Comparison of ENCODE assay signal across 6 cellular contexts in the genomic region with DNA sequence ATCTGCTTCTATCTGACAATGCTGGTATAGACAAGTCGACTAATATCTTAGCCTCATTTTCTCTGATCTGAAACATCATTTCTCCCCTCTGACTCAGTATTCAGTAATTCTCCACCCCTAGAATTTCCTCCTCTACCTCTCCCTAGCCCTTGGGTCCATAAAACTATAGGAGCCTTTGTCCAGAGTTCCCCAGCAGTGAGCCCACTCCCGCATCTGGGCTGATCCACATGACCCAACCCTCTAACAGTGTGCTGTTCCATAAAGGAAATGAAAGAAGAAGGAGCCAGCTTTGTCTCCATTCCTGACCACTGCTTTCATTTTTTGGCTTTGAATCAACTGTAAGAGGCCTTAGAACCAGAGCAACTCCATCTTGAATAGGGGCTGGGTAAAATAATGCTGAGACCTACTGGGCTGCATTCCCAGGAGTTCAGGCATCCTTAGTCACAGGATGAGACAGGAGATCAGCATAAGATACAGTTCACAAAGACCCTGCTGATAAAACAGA.
DNase-seq lines count a peak whose midpoint lies in the region; FAIRE-seq and TF ChIP-seq lines count a peak whose summit lies in the region.
"Not testable (repeated sequence)": the region's sequence is repeated elsewhere in the genome, so short reads cannot be mapped to it uniquely, and the experiment has no call there.

No MANE protein-coding gene starts in this region.

- CTCF ChIA-PET in SK-N-SH (lab: Yijun Ruan, JAX); mammary epithelial cell (lab: Charles Lee; ENCODE audit: low non-redundant PET); endothelial cell of umbilical vein (lab: Charles Lee): not testable (repeated sequence)

- peak overlapping the region; percentile 57 for H3K27ac Mint-ChIP-seq in neural progenitor cell

- not testable (repeated sequence) for H3K9ac ChIP-seq in SK-N-SH; mammary epithelial cell (ENCODE audit: insufficient read depth, low read length); endothelial cell of umbilical vein (replicated peaks; ENCODE audit: extremely low read depth, insufficient read depth, low read length); keratinocyte (ENCODE audit: control insufficient read depth, extremely low read depth, insufficient read depth, low read length); neural progenitor cell

- not testable (repeated sequence) for H3K36me3 ChIP-seq in SK-N-SH (replicated peaks in 1 of 2; ENCODE audit: control insufficient read depth in 1 of 2, insufficient read depth in 2 of 2, low read length in 1 of 2); mammary epithelial cell (ENCODE audit: insufficient read depth, low read length); endothelial cell of umbilical vein (ENCODE audit: control insufficient read depth in 2 of 2, extremely low read depth in 1 of 2, insufficient read depth in 2 of 2, low read length in 2 of 2); keratinocyte (ENCODE audit: control insufficient read depth in 2 of 2, extremely low read depth in 1 of 2, insufficient read depth in 2 of 2, low read length in 2 of 2); neural progenitor cell

- not testable (repeated sequence) for H3K27me3 ChIP-seq in SK-N-SH (ENCODE audit: insufficient read depth); mammary epithelial cell (ENCODE audit: insufficient read depth, low read length); endothelial cell of umbilical vein (ENCODE audit: control insufficient read depth in 2 of 2, insufficient read depth in 2 of 2, low read length in 2 of 2); keratinocyte (ENCODE audit: control insufficient read depth, extremely low read depth, insufficient read depth, low read length); neural progenitor cell

- not testable (repeated sequence) for H3K27me3 Mint-ChIP-seq in neural progenitor cell (ENCODE audit: insufficient read depth, low read depth)

- not testable (repeated sequence) for BruUV-seq in mammary epithelial cell (replicated peaks; lab: Mats Ljungman, UMichigan); endothelial cell of umbilical vein (replicated peaks; lab: Mats Ljungman, UMichigan)

- POLR2A ChIA-PET in SK-N-SH (lab: Yijun Ruan, JAX); endothelial cell of umbilical vein (lab: Charles Lee): not testable (repeated sequence)

- dilution Hi-C loops in mammary epithelial cell (cut with HindIII; ENCODE audit: low sequenced_read_pairs); endothelial cell of umbilical vein (cut with MboI; ENCODE audit: extremely low pct_ligation_motif_present, low sequenced_read_pairs); keratinocyte (cut with MboI; ENCODE audit: extremely low pct_ligation_motif_present, low sequenced_read_pairs): not testable (repeated sequence)

- H3K36me3 Mint-ChIP-seq in neural progenitor cell: not testable (repeated sequence)

- peaks cover 18% of the 10 kb centered on the region for H3K4me1 Mint-ChIP-seq in neural progenitor cell

- intact Hi-C loops in mammary epithelial cell (cut with micrococcal nuclease); endothelial cell of umbilical vein (cut with micrococcal nuclease): not testable (repeated sequence)

- not testable (repeated sequence) for H3K4me3 Mint-ChIP-seq in neural progenitor cell

- not testable (repeated sequence) for H3K4me1 ChIP-seq in SK-N-SH (ENCODE audit: control insufficient read depth in 1 of 2, insufficient read depth in 2 of 2, low read depth in 1 of 2, low read length in 1 of 2); endothelial cell of umbilical vein (ENCODE audit: control insufficient read depth, extremely low read depth, insufficient read depth, low read length); neural progenitor cell
- H3K4me1 ChIP-seq in mammary epithelial cell (ENCODE audit: insufficient read depth, low read length): peaks cover 28% of the 10 kb centered on the region
- peaks cover 18% of the 10 kb centered on the region for H3K4me1 ChIP-seq in keratinocyte (ENCODE audit: control insufficient read depth, extremely low read depth, insufficient read depth, low read length)

- H2AFZ ChIP-seq in SK-N-SH (ENCODE audit: low read depth); endothelial cell of umbilical vein (ENCODE audit: low read depth, low read length); neural progenitor cell (replicated peaks): not testable (repeated sequence)
- H2AFZ ChIP-seq in mammary epithelial cell (ENCODE audit: low read depth, low read length) (peak overlapping the region; percentile 68), keratinocyte (ENCODE audit: control insufficient read depth, low read length) (peak overlapping the region; percentile 42)

- H3K79me2 ChIP-seq in SK-N-SH (ENCODE audit: insufficient read depth); mammary epithelial cell (ENCODE audit: insufficient read depth, low read length); endothelial cell of umbilical vein (ENCODE audit: control insufficient read depth, insufficient read depth, low read length); keratinocyte (ENCODE audit: control insufficient read depth, insufficient read depth, low read length); neural progenitor cell (ENCODE audit: low read depth): not testable (repeated sequence)

- WGBS in SK-N-SH (ENCODE audit: low lambda C conversion rate): 28% methylated on average over 2 of the region's 2 CpGs
- WGBS in mammary epithelial cell (ENCODE audit: low coverage, missing lambda C conversion rate): 84% methylated on average over 2 of the region's 2 CpGs

- DNase-seq in RPMI7951 (ENCODE audit: low read depth): peak; percentile 11
- not testable (repeated sequence) for DNase-seq in SK-N-SH; endothelial cell of umbilical vein (ENCODE audit: low read depth, low spot score); keratinocyte (ENCODE audit: low read depth, low spot score); neural progenitor cell (ENCODE audit: low spot score)
- peak; percentile 25 for DNase-seq in mammary epithelial cell

- H3K4me3 ChIP-seq in SK-N-SH (ENCODE audit: low read depth in 2 of 2, low read length in 1 of 2); mammary epithelial cell (replicated peaks in 1 of 3; ENCODE audit: insufficient read depth in 1 of 3, low read depth in 2 of 3, low read length in 3 of 3); endothelial cell of umbilical vein (replicated peaks in 1 of 3; ENCODE audit: insufficient read depth in 1 of 3, low read depth in 1 of 3, low read length in 3 of 3); keratinocyte (ENCODE audit: control insufficient read depth in 2 of 3, extremely low read depth in 1 of 3, insufficient read depth in 2 of 3, low read depth in 1 of 3, low read length in 3 of 3); neural progenitor cell: not testable (repeated sequence)

- H3K27ac ChIP-seq in SK-N-SH (ENCODE audit: low read depth in 2 of 2, low read length in 1 of 2): peak overlapping the region in 1 of 2 experiments; percentile 57; a peak in 2 of 4 replicates
- H3K27ac ChIP-seq in mammary epithelial cell (ENCODE audit: insufficient read depth, low read depth, low read length); endothelial cell of umbilical vein (ENCODE audit: insufficient read depth, low read depth, low read length); keratinocyte (ENCODE audit: control insufficient read depth, insufficient read depth, low read length); neural progenitor cell: not testable (repeated sequence)

- H3K9me1 ChIP-seq in endothelial cell of umbilical vein (replicated peaks; ENCODE audit: control insufficient read depth, extremely low read depth, insufficient read depth, low read length); keratinocyte (ENCODE audit: control insufficient read depth, extremely low read depth, insufficient read depth, low read length): not testable (repeated sequence)

- not testable (repeated sequence) for H3K9me3 Mint-ChIP-seq in neural progenitor cell

- peak; percentile 52 for FAIRE-seq in endothelial cell of umbilical vein (lab: Jason Lieb, UNC)
- FAIRE-seq in keratinocyte (lab: Jason Lieb, UNC): not testable (repeated sequence)

- not testable (repeated sequence) for H3K9me2 ChIP-seq in SK-N-SH

- H3K9me3 ChIP-seq in SK-N-SH; mammary epithelial cell (replicated peaks; ENCODE audit: insufficient read depth, low read length); endothelial cell of umbilical vein (replicated peaks; ENCODE audit: control insufficient read depth, insufficient read depth, low read length); keratinocyte (ENCODE audit: control insufficient read depth, low read depth, low read length); neural progenitor cell (ENCODE audit: low read depth): not testable (repeated sequence)

- in situ Hi-C loops in mammary epithelial cell (cut with MboI; ENCODE audit: low sequenced_read_pairs in 2 of 2): not testable (repeated sequence)

- not testable (repeated sequence) for TF ChIP-seq EP300 in SK-N-SH (IDR thresholded peaks at IDR 0.05; ENCODE audit: borderline replicate concordance in 1 of 2, low read depth in 1 of 2, low read length in 1 of 2)

- TF ChIP-seq CTCF in SK-N-SH (IDR thresholded peaks at IDR 0.05); mammary epithelial cell (conservative IDR thresholded peaks at IDR 0.05 in 1 of 2, IDR thresholded peaks at IDR 0.05 in 1 of 2; ENCODE audit: extremely low read depth in 1 of 2, insufficient read depth in 1 of 2, low read depth in 1 of 2, low read length in 2 of 2); endothelial cell of umbilical vein (IDR thresholded peaks at IDR 0.05; ENCODE audit: extremely low read depth in 1 of 2, insufficient read depth in 1 of 2, low read depth in 1 of 2, low read length in 2 of 2); keratinocyte (optimal IDR thresholded peaks at IDR 0.05 in 1 of 3, IDR thresholded peaks at IDR 0.05 in 1 of 3, conservative IDR thresholded peaks at IDR 0.05 in 1 of 3; ENCODE audit: extremely low read depth in 1 of 3, insufficient read depth in 2 of 3, low read length in 3 of 3); neural progenitor cell (IDR thresholded peaks at IDR 0.05): not testable (repeated sequence)

- TF ChIP-seq RAD21 in SK-N-SH (IDR thresholded peaks at IDR 0.05; ENCODE audit: low read length): not testable (repeated sequence)

- H4K20me1 ChIP-seq in SK-N-SH (ENCODE audit: insufficient read depth); mammary epithelial cell (ENCODE audit: insufficient read depth, low read length); endothelial cell of umbilical vein (replicated peaks; ENCODE audit: control insufficient read depth, extremely low read depth, insufficient read depth, low read length); keratinocyte (ENCODE audit: control insufficient read depth, extremely low read depth, insufficient read depth, low read length); neural progenitor cell (ENCODE audit: low read depth): not testable (repeated sequence)

- H3K4me2 ChIP-seq in SK-N-SH; mammary epithelial cell (ENCODE audit: insufficient read depth, low read depth, low read length); endothelial cell of umbilical vein (ENCODE audit: insufficient read depth, low read length); keratinocyte (ENCODE audit: control insufficient read depth, extremely low read depth, insufficient read depth, low read depth, low read length); neural progenitor cell: not testable (repeated sequence)

- not testable (repeated sequence) for H3F3A ChIP-seq in SK-N-SH (replicated peaks; ENCODE audit: insufficient read depth); neural progenitor cell (ENCODE audit: low read depth)

- TF ChIP-seq POLR2A in endothelial cell of umbilical vein (IDR thresholded peaks at IDR 0.05; ENCODE audit: low read depth, low read length): not testable (repeated sequence)
